ENCODE assay signal across 1 cellular context in genomic region chr10:7264313-7264741, GRCh38.
TF ChIP-seq lines count a peak whose summit lies in the region.

No MANE protein-coding gene starts in this region.

TF ChIP-seq in GM23338, 12 proteins besides CTCF, POLR2A, EP300 and RAD21 (continued from another document):
- no peak for TF ChIP-seq ETS1 (IDR thresholded peaks at IDR 0.05)
- TF ChIP-seq EZH2 (IDR thresholded peaks at IDR 0.05; ENCODE audit: low read depth, unreplicated experiment): no peak
